ENCODE assay signal across 8 cellular contexts in genomic region chr11:1546536-1547466, GRCh38. TPM values are rescaled to one million over a fixed set of nuclear protein-coding genes. Genes with fewer than 3 reads are reported as not detected.
DNase-seq lines count a peak whose midpoint lies in the region; ATAC-seq and TF ChIP-seq lines count a peak whose summit lies in the region.

No MANE protein-coding gene starts in this region.

- H3K36me3 ChIP-seq in HEK293 (ENCODE audit: control insufficient read depth in 2 of 2, insufficient read depth in 1 of 2, low read length in 2 of 2): no peaks in the 10 kb centered on the region

- ATAC-seq in HG03460 (IDR thresholded peaks at IDR 0.05; ENCODE audit: unreplicated experiment): no peak
- ATAC-seq in HG03378 (IDR thresholded peaks at IDR 0.05; ENCODE audit: unreplicated experiment): no peak

- no TSS peak for BruUV-seq in MCF 10A (replicated peaks; lab: Mats Ljungman, UMichigan)

- peak overlapping the region; percentile 53 for H3K27ac ChIP-seq in C4-2B
- H3K27ac ChIP-seq in HEK293 (ENCODE audit: extremely low read depth, low read depth, low read length): no peak overlapping the region
- H3K27ac ChIP-seq in RWPE1: no peak overlapping the region

- CTCF ChIA-PET in HEK293 (lab: Yijun Ruan, JAX) (interaction anchor here (0.5 to 5.4 kb wide), 41 partner anchors 9 to 850 kb away, joined by 3 to 138 read pairs (median 5); partner anchors contain the start of genes KRTAP5-2, KRTAP5-3 and KRTAP5-5), RWPE1 (lab: Yijun Ruan, JAX) (interaction anchor here (0.6 to 5.1 kb wide), 20 partner anchors 9 to 454 kb away, joined by 3 to 78 read pairs (median 3); no protein-coding TSS in a partner anchor), MCF 10A (lab: Yijun Ruan, JAX) (interaction anchor here (0.5 to 7.3 kb wide), 19 partner anchors 9 to 783 kb away, joined by 3 to 94 read pairs (median 4); partner anchors contain the start of gene KRTAP5-2)

- H3K9me3 ChIP-seq in HEK293 (ENCODE audit: control insufficient read depth, insufficient read depth, low read depth, low read length): no peaks in the 10 kb centered on the region

- H3K4me3 ChIP-seq in HEK293 (ENCODE audit: low read depth, low read length): peak overlapping the region; percentile 36

- intact Hi-C loops in MCF 10A (cut with micrococcal nuclease): loop anchor here (1.0 kb wide), 1 partner anchor 28 kb away; no protein-coding TSS in a partner anchor

- H3K36me3 Mint-ChIP-seq in MCF 10A (ENCODE audit: insufficient read depth, unreplicated experiment): no peaks in the 10 kb centered on the region

- DNase-seq in RWPE1 (ENCODE audit: low spot score): peak; percentile 77
- DNase-seq in MCF 10A (ENCODE audit: unreplicated experiment): peak; percentile 42
- DNase-seq in iris pigment epithelial cell (ENCODE audit: low read depth): peak; percentile 36
- DNase-seq in stimulated activated CD4-positive, alpha-beta T cell treated with anti-CD3 and anti-CD28 coated beads, Interleukin-2, amount 100 ng/mL, for 4 hours (ENCODE audit: low read depth): peak; percentile 25

- no peaks in the 10 kb centered on the region for H3K9me3 Mint-ChIP-seq in MCF 10A (ENCODE audit: unreplicated experiment)

- TF ChIP-seq CTCF in C4-2B (conservative IDR thresholded peaks at IDR 0.05): peak; percentile 93
- TF ChIP-seq CTCF in HEK293 (tag by site-specific recombination; IDR thresholded peaks at IDR 0.05): peak; percentile 46; the same call in 1 of the 2 replicates
- TF ChIP-seq CTCF in RWPE1 (conservative IDR thresholded peaks at IDR 0.05; ENCODE audit: low read depth): peak; percentile 83
- TF ChIP-seq CTCF in MCF 10A (IDR thresholded peaks at IDR 0.05; ENCODE audit: unreplicated experiment): peak; percentile 98

- H3K27ac Mint-ChIP-seq in MCF 10A (ENCODE audit: low read depth, unreplicated experiment): no peak overlapping the region

- POLR2A ChIA-PET in HEK293 (lab: Yijun Ruan, JAX) (interaction anchor here (0.6 to 1.5 kb wide), 4 partner anchors 9 to 286 kb away, joined by 3 to 24 read pairs (median 4); no protein-coding TSS in a partner anchor), RWPE1 (lab: Yijun Ruan, JAX; ENCODE audit: low non-redundant PET) (no interaction called here), MCF 10A (lab: Yijun Ruan, JAX) (interaction anchor here (0.6 to 1.5 kb wide), 6 partner anchors 12 to 455 kb away, joined by 3 to 8 read pairs (median 3); no protein-coding TSS in a partner anchor)

- H3K4me3 Mint-ChIP-seq in MCF 10A (ENCODE audit: unreplicated experiment): peak overlapping the region; percentile 12

- H3K4me1 ChIP-seq in HEK293 (ENCODE audit: control insufficient read depth, insufficient read depth, low read length): peaks cover 3% of the 10 kb centered on the region; the same call in 1 of the 2 replicates

- no peaks in the 10 kb centered on the region for H3K4me1 Mint-ChIP-seq in MCF 10A (ENCODE audit: insufficient read depth, unreplicated experiment)

- no peaks in the 10 kb centered on the region for H3K27me3 Mint-ChIP-seq in MCF 10A (ENCODE audit: insufficient read depth, unreplicated experiment)

TF ChIP-seq in HEK293, 187 proteins besides CTCF, POLR2A, EP300 and RAD21 (continues in another document):
- no peak for TF ChIP-seq SCRT1 (tag by site-specific recombination; IDR thresholded peaks at IDR 0.05; ENCODE audit: borderline replicate concordance)
- no peak for TF ChIP-seq ZNF776 (tag by site-specific recombination; IDR thresholded peaks at IDR 0.05; ENCODE audit: borderline replicate concordance)
- TF ChIP-seq, protein P1, sequence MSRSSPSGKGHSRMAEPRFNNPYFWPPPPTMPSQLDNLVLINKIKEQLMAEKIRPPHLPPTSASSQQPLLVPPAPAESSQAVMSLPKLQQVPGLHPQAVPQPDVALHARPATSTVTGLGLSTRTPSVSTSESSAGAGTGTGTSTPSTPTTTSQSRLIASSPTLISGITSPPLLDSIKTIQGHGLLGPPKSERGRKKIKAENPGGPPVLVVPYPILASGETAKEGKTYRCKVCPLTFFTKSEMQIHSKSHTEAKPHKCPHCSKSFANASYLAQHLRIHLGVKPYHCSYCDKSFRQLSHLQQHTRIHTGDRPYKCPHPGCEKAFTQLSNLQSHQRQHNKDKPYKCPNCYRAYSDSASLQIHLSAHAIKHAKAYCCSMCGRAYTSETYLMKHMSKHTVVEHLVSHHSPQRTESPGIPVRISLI (tag by site-specific recombination; IDR thresholded peaks at IDR 0.05): no peak
- TF ChIP-seq KLF10 (tag by site-specific recombination; IDR thresholded peaks at IDR 0.05): peak; percentile 61; the same call in 1 of the 2 replicates
- TF ChIP-seq BCL11A (tag by site-specific recombination; IDR thresholded peaks at IDR 0.05; ENCODE audit: low read depth): no peak
- TF ChIP-seq ZNF433 (tag by site-specific recombination; IDR thresholded peaks at IDR 0.05; ENCODE audit: low read depth): no peak
- TF ChIP-seq ZNF302 (tag by site-specific recombination; IDR thresholded peaks at IDR 0.05; ENCODE audit: low read depth): no peak
- no peak for TF ChIP-seq ZNF23 (tag by site-specific recombination; IDR thresholded peaks at IDR 0.05; ENCODE audit: borderline replicate concordance)
- TF ChIP-seq, protein P2, sequence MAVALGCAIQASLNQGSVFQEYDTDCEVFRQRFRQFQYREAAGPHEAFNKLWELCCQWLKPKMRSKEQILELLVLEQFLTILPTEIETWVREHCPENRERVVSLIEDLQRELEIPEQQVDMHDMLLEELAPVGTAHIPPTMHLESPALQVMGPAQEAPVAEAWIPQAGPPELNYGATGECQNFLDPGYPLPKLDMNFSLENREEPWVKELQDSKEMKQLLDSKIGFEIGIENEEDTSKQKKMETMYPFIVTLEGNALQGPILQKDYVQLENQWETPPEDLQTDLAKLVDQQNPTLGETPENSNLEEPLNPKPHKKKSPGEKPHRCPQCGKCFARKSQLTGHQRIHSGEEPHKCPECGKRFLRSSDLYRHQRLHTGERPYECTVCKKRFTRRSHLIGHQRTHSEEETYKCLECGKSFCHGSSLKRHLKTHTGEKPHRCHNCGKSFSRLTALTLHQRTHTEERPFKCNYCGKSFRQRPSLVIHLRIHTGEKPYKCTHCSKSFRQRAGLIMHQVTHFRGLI (tag by site-specific recombination; IDR thresholded peaks at IDR 0.05): peak; percentile 88
- TF ChIP-seq ZNF133 (tag by site-specific recombination; IDR thresholded peaks at IDR 0.05): no peak
- no peak for TF ChIP-seq ZNF792 (tag by site-specific recombination; IDR thresholded peaks at IDR 0.05)
- TF ChIP-seq ZNF114 (tag by site-specific recombination; IDR thresholded peaks at IDR 0.05): no peak
- no peak for TF ChIP-seq WT1 (tag by site-specific recombination; IDR thresholded peaks at IDR 0.05)
- no peak for TF ChIP-seq ZNF610 (tag by site-specific recombination; IDR thresholded peaks at IDR 0.05; ENCODE audit: borderline replicate concordance)
- TF ChIP-seq, protein P3, sequence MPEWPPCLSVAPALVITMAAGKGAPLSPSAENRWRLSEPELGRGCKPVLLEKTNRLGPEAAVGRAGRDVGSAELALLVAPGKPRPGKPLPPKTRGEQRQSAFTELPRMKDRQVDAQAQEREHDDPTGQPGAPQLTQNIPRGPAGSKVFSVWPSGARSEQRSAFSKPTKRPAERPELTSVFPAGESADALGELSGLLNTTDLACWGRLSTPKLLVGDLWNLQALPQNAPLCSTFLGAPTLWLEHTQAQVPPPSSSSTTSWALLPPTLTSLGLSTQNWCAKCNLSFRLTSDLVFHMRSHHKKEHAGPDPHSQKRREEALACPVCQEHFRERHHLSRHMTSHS (tag by site-specific recombination; IDR thresholded peaks at IDR 0.05): no peak
- TF ChIP-seq ZNF394 (tag by site-specific recombination; IDR thresholded peaks at IDR 0.05; ENCODE audit: borderline replicate concordance): no peak; the same call in 1 of the 2 replicates
- no peak for TF ChIP-seq SP7 (tag by site-specific recombination; IDR thresholded peaks at IDR 0.05)
- no peak for TF ChIP-seq ZNF747 (tag by site-specific recombination; IDR thresholded peaks at IDR 0.05)
- no peak for TF ChIP-seq ZNF843 (tag by site-specific recombination; IDR thresholded peaks at IDR 0.05)
- 0 out of 2 replicates have a peak, but pooled peaks have one; percentile 30 for TF ChIP-seq ZNF660 (tag by site-specific recombination; IDR thresholded peaks at IDR 0.05)
- peak; percentile 49 for TF ChIP-seq SP2 (tag by site-specific recombination; IDR thresholded peaks at IDR 0.05)
- no peak for TF ChIP-seq ZNF791 (tag by site-specific recombination; IDR thresholded peaks at IDR 0.05)
- no peak for TF ChIP-seq ZNF473 (tag by site-specific recombination; IDR thresholded peaks at IDR 0.05)
- TF ChIP-seq GLI2 (tag by site-specific recombination; IDR thresholded peaks at IDR 0.05; ENCODE audit: borderline replicate concordance, low read depth): no peak
- peak; percentile 46; the same call in 1 of the 2 replicates for TF ChIP-seq KLF9 (tag by site-specific recombination; IDR thresholded peaks at IDR 0.05; ENCODE audit: low read depth)
- TF ChIP-seq, protein P4, sequence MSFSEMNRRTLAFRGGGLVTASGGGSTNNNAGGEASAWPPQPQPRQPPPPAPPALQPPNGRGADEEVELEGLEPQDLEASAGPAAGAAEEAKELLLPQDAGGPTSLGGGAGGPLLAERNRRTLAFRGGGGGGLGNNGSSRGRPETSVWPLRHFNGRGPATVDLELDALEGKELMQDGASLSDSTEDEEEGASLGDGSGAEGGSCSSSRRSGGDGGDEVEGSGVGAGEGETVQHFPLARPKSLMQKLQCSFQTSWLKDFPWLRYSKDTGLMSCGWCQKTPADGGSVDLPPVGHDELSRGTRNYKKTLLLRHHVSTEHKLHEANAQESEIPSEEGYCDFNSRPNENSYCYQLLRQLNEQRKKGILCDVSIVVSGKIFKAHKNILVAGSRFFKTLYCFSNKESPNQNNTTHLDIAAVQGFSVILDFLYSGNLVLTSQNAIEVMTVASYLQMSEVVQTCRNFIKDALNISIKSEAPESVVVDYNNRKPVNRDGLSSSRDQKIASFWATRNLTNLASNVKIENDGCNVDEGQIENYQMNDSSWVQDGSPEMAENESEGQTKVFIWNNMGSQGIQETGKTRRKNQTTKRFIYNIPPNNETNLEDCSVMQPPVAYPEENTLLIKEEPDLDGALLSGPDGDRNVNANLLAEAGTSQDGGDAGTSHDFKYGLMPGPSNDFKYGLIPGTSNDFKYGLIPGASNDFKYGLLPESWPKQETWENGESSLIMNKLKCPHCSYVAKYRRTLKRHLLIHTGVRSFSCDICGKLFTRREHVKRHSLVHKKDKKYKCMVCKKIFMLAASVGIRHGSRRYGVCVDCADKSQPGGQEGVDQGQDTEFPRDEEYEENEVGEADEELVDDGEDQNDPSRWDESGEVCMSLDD (tag by site-specific recombination; IDR thresholded peaks at IDR 0.05): no peak
- no peak for TF ChIP-seq ZNF24 (tag by site-specific recombination; IDR thresholded peaks at IDR 0.05)
- TF ChIP-seq ZFP41 (tag by site-specific recombination; IDR thresholded peaks at IDR 0.05; ENCODE audit: borderline replicate concordance): no peak
- TF ChIP-seq ZNF169 (tag by site-specific recombination; IDR thresholded peaks at IDR 0.05): no peak

RNA-seq across cellular contexts. Expression of gene DUSP8, which starts 25.3 kb away (rescaled TPM):
- total RNA-seq in MCF 10A (2022): 10.4 and 17.6 TPM in 2 replicates

RNA-seq across cellular contexts. Expression of gene KRTAP5-1, which starts 38.3 kb away (rescaled TPM):
- total RNA-seq in MCF 10A (2022): not detected in 2 replicates

RNA-seq across cellular contexts. Expression of gene KRTAP5-2, which starts 51.3 kb away (rescaled TPM):
- not detected in 2 replicates for total RNA-seq in MCF 10A (2022)

Comparison
In these comparisons a context has a peak if more than half of its experiments do, and no peak if none do; other contexts are left out.
1. CTCF ChIP-seq: peak in every context shown above with its lines; median percentile 98 in MCF 10A; 93 in C4-2B; 83 in RWPE1; 46 in HEK293.
2. DNase-seq: peak in every context shown above with its lines; median percentile 77 in RWPE1; 42 in MCF 10A; 36 in iris pigment epithelial cell; 25 in stimulated activated CD4-positive, alpha-beta T cell treated with anti-CD3 and anti-CD28 coated beads, Interleukin-2, amount 100 ng/mL, for 4 hours.